ENCODE assay signal across 33 cellular contexts in genomic region chr11:107282195-107282594, GRCh38.
"Had no signal": no experiment of that assay in that cellular context is flagged by ENCODE, and none has a peak within 500 bp of the region (broad histone marks: within the 10 kb centered on the region; RNA-seq: fewer than 3 reads in every experiment).

No MANE protein-coding gene starts in this region.

- H3K9ac ChIP-seq: KMS-11 had no signal

- ATAC-seq: activated CD8-positive, alpha-beta T cell treated with anti-CD3 and anti-CD28 coated beads for 36 hours; activated naive CD4-positive, alpha-beta T cell treated with anti-CD3 and anti-CD28 coated beads, Interleukin-2, amount 50 U/mL, for 72 hours; activated T-cell treated with anti-CD3 and anti-CD28 coated beads, Interleukin-2, amount 50 U/mL, for 72 hours; activated T-helper 17 cell treated with anti-CD3 and anti-CD28 coated beads, Interleukin-2, amount 50 U/mL, for 72 hours; body of pancreas; Right ventricle myocardium inferior; SK-N-SH treated with all-trans-retinoic acid at 6 μM for 48 hours had no signal

- H3K27me3 Mint-ChIP-seq: activated CD4-positive, alpha-beta T cell treated with anti-CD3 and anti-CD28 coated beads, Interleukin-2, amount 10 ng/mL, durations not matched to agents 24 days and 14 days; activated CD8-positive, alpha-beta T cell treated with anti-CD3 and anti-CD28 coated beads for 36 hours; activated T-helper 17 cell treated with anti-CD3 and anti-CD28 coated beads, Interleukin-2, amount 50 U/mL, for 72 hours had no signal

- H3K4me1 Mint-ChIP-seq: activated CD4-positive, alpha-beta T cell treated with anti-CD3 and anti-CD28 coated beads, Interleukin-2, amount 10 ng/mL, durations not matched to agents 24 days and 14 days; activated T-helper 17 cell treated with anti-CD3 and anti-CD28 coated beads, Interleukin-2, amount 50 U/mL, for 72 hours had no signal

- H3K4me3 ChIP-seq: adrenal gland, body of pancreas, breast epithelium, Peyer's patch had no signal

- H3K27me3 ChIP-seq: adrenal gland, body of pancreas, breast epithelium, Peyer's patch had no signal

- H3K4me2 ChIP-seq: KMS-11 had no signal

- H3K9me3 ChIP-seq: adrenal gland, body of pancreas, Peyer's patch had no signal

- FAIRE-seq: astrocyte had no signal

- H3K4me1 ChIP-seq: adrenal gland, body of pancreas, breast epithelium, Peyer's patch had no signal

- DNase-seq: activated CD4-positive, alpha-beta T cell treated with anti-CD3 and anti-CD28 coated beads, Interleukin-2, amount 10 ng/mL, durations not matched to agents 24 days and 14 days; activated CD4-positive, alpha-beta T cell treated with anti-CD3 and anti-CD28 coated beads, Interleukin-2, amount 50 U/mL, for 4 hours; activated CD8-positive, alpha-beta T cell treated with anti-CD3 and anti-CD28 coated beads for 36 hours; activated gamma-delta T cell; activated naive CD4-positive, alpha-beta T cell treated with anti-CD3 and anti-CD28 coated beads for 36 hours; activated T-cell treated with anti-CD3 and anti-CD28 coated beads, Interleukin-2, amount 50 U/mL, for 1 hour; activated T-cell treated with anti-CD3 and anti-CD28 coated beads, Interleukin-2, amount 50 U/mL, for 72 hours; adrenal gland; body of pancreas; caudate nucleus; cerebellar nuclear complex; MM.1S; NCI-H1092 treated with DMSO at 0.1 percent for 48 hours; NCI-H1417; NCI-H146; NCI-H187; NCI-H2029 treated with DMSO at 0.1 percent for 48 hours; NCI-H2107; NCI-H2171; NCI-H510A; Peyer's patch; SIG-M5; T-helper 1 cell; T-helper 2 cell; T-helper 9 cell had no signal

- H3K36me3 ChIP-seq: adrenal gland, breast epithelium, Peyer's patch had no signal

- H3K27ac ChIP-seq: adrenal gland, body of pancreas, breast epithelium, KMS-11, Peyer's patch, RWPE1 had no signal

- H3K27ac Mint-ChIP-seq: activated CD4-positive, alpha-beta T cell treated with anti-CD3 and anti-CD28 coated beads, Interleukin-2, amount 10 ng/mL, durations not matched to agents 24 days and 14 days; activated CD8-positive, alpha-beta T cell treated with anti-CD3 and anti-CD28 coated beads for 36 hours; activated naive CD4-positive, alpha-beta T cell treated with anti-CD3 and anti-CD28 coated beads for 36 hours; activated naive CD4-positive, alpha-beta T cell treated with anti-CD3 and anti-CD28 coated beads, Interleukin-2, amount 50 U/mL, for 72 hours; activated T-cell treated with anti-CD3 and anti-CD28 coated beads, Interleukin-2, amount 50 U/mL, for 72 hours; activated T-helper 17 cell treated with anti-CD3 and anti-CD28 coated beads, Interleukin-2, amount 50 U/mL, for 72 hours had no signal

- H3K4me3 Mint-ChIP-seq: activated CD4-positive, alpha-beta T cell treated with anti-CD3 and anti-CD28 coated beads, Interleukin-2, amount 10 ng/mL, durations not matched to agents 24 days and 14 days; activated CD8-positive, alpha-beta T cell treated with anti-CD3 and anti-CD28 coated beads for 36 hours; activated naive CD4-positive, alpha-beta T cell treated with anti-CD3 and anti-CD28 coated beads for 36 hours; activated T-cell treated with anti-CD3 and anti-CD28 coated beads, Interleukin-2, amount 50 U/mL, for 72 hours; activated T-helper 17 cell treated with anti-CD3 and anti-CD28 coated beads, Interleukin-2, amount 50 U/mL, for 72 hours had no signal
